In the genomic region with DNA sequence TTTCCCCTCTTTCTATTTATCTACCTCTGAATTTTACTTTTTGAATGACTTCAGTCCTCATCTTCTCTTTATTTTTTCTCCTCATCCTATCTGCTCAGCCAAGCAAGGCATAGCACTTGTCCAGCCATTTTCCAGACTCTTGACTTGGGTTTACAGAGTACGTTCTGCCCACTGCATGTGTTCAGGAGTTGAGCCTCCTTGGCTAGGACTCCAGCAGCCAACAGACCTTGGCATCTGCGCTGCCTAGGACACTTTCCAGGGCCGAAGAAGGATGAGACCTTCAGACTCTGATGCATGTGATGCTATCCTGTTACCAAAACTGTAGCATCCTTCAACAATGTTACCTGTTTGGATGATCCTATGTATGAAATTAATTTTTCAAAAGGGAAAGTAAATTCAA, we compare ENCODE assay signal across 21 cellular contexts.
"Had no signal": no experiment of that assay in that cellular context is flagged by ENCODE, and none has a peak within 500 bp of the region (broad histone marks: within the 10 kb centered on the region; RNA-seq: fewer than 3 reads in every experiment).

No MANE protein-coding gene starts in this region.

- H3K27ac Mint-ChIP-seq: immature natural killer cell; mesothelial cell of epicardium; natural killer cell treated with Interleukin-12 subunit alpha and Interleukin-12 subunit beta and Interleukin-15 and Interleukin-18, amount 100 ng/mL, for 72 hours; stimulated activated effector memory CD8-positive, alpha-beta T cell treated with anti-CD3 and anti-CD28 coated beads, Interleukin-12 subunit alpha, Interleukin-12 subunit beta, amount 100 ng/mL, for 72 hours; stimulated activated naive CD8-positive, alpha-beta T cell treated with anti-CD3 and anti-CD28 coated beads, Interleukin-15, Interleukin-2, amounts not matched to agents 100 ng/mL and 50 ng/mL, for 24 hours had no signal

- ATAC-seq: left lung; lower lobe of right lung; natural killer cell treated with Interleukin-12 subunit alpha and Interleukin-12 subunit beta and Interleukin-15 and Interleukin-18, amount 100 ng/mL, for 72 hours; right cardiac atrium; sciatic nerve; stimulated activated effector memory CD8-positive, alpha-beta T cell treated with anti-CD3 and anti-CD28 coated beads, Interleukin-12 subunit alpha, Interleukin-12 subunit beta, amount 100 ng/mL, for 72 hours had no signal

- H3K4me3 Mint-ChIP-seq: immature natural killer cell; mesothelial cell of epicardium; naive B cell; natural killer cell treated with Interleukin-12 subunit alpha and Interleukin-12 subunit beta and Interleukin-15 and Interleukin-18, amount 100 ng/mL, for 72 hours; stimulated activated effector memory CD8-positive, alpha-beta T cell treated with anti-CD3 and anti-CD28 coated beads, Interleukin-12 subunit alpha, Interleukin-12 subunit beta, amount 100 ng/mL, for 72 hours; stimulated activated naive CD8-positive, alpha-beta T cell treated with anti-CD3 and anti-CD28 coated beads, Interleukin-15, Interleukin-2, amounts not matched to agents 100 ng/mL and 50 ng/mL, for 24 hours had no signal

- DNase-seq: hypothalamus; immature natural killer cell; kidney; left colon; left lung; lower lobe of right lung; mammary epithelial cell; mesendoderm; naive B cell; ovary; posterior cingulate gyrus; retina; right cardiac atrium; stimulated activated CD4-positive, alpha-beta T cell treated with anti-CD3 and anti-CD28 coated beads, Interleukin-4, amount 100 ng/mL, for 24 hours; stimulated activated naive CD4-positive, alpha-beta T cell; upper lobe of left lung had no signal

- H3K9me3 Mint-ChIP-seq: immature natural killer cell; natural killer cell treated with Interleukin-12 subunit alpha and Interleukin-12 subunit beta and Interleukin-15 and Interleukin-18, amount 100 ng/mL, for 72 hours; stimulated activated effector memory CD8-positive, alpha-beta T cell treated with anti-CD3 and anti-CD28 coated beads, Interleukin-12 subunit alpha, Interleukin-12 subunit beta, amount 100 ng/mL, for 72 hours; stimulated activated naive CD8-positive, alpha-beta T cell treated with anti-CD3 and anti-CD28 coated beads, Interleukin-15, Interleukin-2, amounts not matched to agents 100 ng/mL and 50 ng/mL, for 24 hours had no signal

- H3K36me3 Mint-ChIP-seq: mesothelial cell of epicardium; naive B cell; natural killer cell treated with Interleukin-12 subunit alpha and Interleukin-12 subunit beta and Interleukin-15 and Interleukin-18, amount 100 ng/mL, for 72 hours; stimulated activated effector memory CD8-positive, alpha-beta T cell treated with anti-CD3 and anti-CD28 coated beads, Interleukin-12 subunit alpha, Interleukin-12 subunit beta, amount 100 ng/mL, for 72 hours had no signal

- H3K4me1 Mint-ChIP-seq: immature natural killer cell had no signal
